In genomic region chr2:196160101-196160500, GRCh38 we compare ENCODE assay signal across 9 cellular contexts. TPM values are rescaled to one million over a fixed set of nuclear protein-coding genes. Genes with fewer than 3 reads are reported as not detected.
A peak's percentile ranks its signal among the peaks of the same experiment; 100 is the strongest.
DNase-seq lines count a peak whose midpoint lies in the region; ATAC-seq and TF ChIP-seq lines count a peak whose summit lies in the region.
"Had no signal": no experiment of that assay in that cellular context is flagged by ENCODE, and none has a peak within 500 bp of the region (broad histone marks: within the 10 kb centered on the region; RNA-seq: fewer than 3 reads in every experiment).

No MANE protein-coding gene starts in this region.

- H3K27ac ChIP-seq in epithelial cell of prostate (peak overlapping the region; percentile 70), osteoblast (ENCODE audit: low read depth, low read length) (peak overlapping the region; percentile 75), ascending aorta (no peak overlapping the region)
- H3K27ac ChIP-seq: tibial artery had no signal

- no peaks in the 10 kb centered on the region for H3K27me3 ChIP-seq in osteoblast (ENCODE audit: insufficient read depth, low read length)
- no peaks in the 10 kb centered on the region for H3K27me3 ChIP-seq in ascending aorta
- H3K27me3 ChIP-seq: tibial artery had no signal

- H3K4me2 ChIP-seq in osteoblast (ENCODE audit: insufficient read depth, low read length), result peak overlapping the region; percentile 32

- no peak for TF ChIP-seq CTCF in osteoblast (IDR thresholded peaks at IDR 0.05; ENCODE audit: extremely low read depth, low read depth, low read length)
- no peak for TF ChIP-seq CTCF in ascending aorta (IDR thresholded peaks at IDR 0.05)

- no peak overlapping the region for H3K4me3 ChIP-seq in osteoblast (ENCODE audit: insufficient read depth, low read length)
- no peak overlapping the region for H3K4me3 ChIP-seq in ascending aorta
- H3K4me3 ChIP-seq: tibial artery had no signal

- H3K9me3 ChIP-seq in osteoblast (ENCODE audit: low read depth, low read length), result no peaks in the 10 kb centered on the region
- no peaks in the 10 kb centered on the region for H3K9me3 ChIP-seq in ascending aorta
- H3K9me3 ChIP-seq: tibial artery had no signal

- H2AFZ ChIP-seq in osteoblast (ENCODE audit: low read length), result no peak overlapping the region

- H3K4me1 ChIP-seq in osteoblast (ENCODE audit: insufficient read depth, low read length) (peaks cover 43% of the 10 kb centered on the region), ascending aorta (peaks cover 0 to 5% of the 10 kb centered on the region in 2 donors)

- ATAC-seq in GM21390 (IDR thresholded peaks at IDR 0.05; ENCODE audit: unreplicated experiment) (peak; percentile 75), HG03565 (IDR thresholded peaks at IDR 0.05; ENCODE audit: unreplicated experiment) (peak; percentile 70)

- H3K36me3 ChIP-seq in osteoblast (ENCODE audit: insufficient read depth, low read length), result peaks cover 57% of the 10 kb centered on the region
- peaks cover 6 to 13% of the 10 kb centered on the region in 2 donors for H3K36me3 ChIP-seq in ascending aorta

- peak; percentile 84 for DNase-seq in GM03348 (ENCODE audit: low spot score)
- DNase-seq in T follicular helper cell (ENCODE audit: low read depth), result peak; percentile 69
- DNase-seq in epithelial cell of prostate (ENCODE audit: low read depth, low spot score), result peak; percentile 68
- peak; percentile 72 for DNase-seq in osteoblast (ENCODE audit: insufficient read length, low spot score, missing footprints)
- no peak for DNase-seq in ascending aorta (ENCODE audit: low spot score in 2 of 2)
- no peak for DNase-seq in superior temporal gyrus (ENCODE audit: extremely low spot score)

- H3K79me2 ChIP-seq in osteoblast (ENCODE audit: insufficient read depth, low read length), result peaks cover 95% of the 10 kb centered on the region

- intact Hi-C loops in ascending aorta (cut with DNase I), result no loop called here

- no peaks in the 10 kb centered on the region for H4K20me1 ChIP-seq in osteoblast (ENCODE audit: insufficient read depth, low read length)

RNA-seq across cellular contexts. Expression of gene STK17B, which starts 11.3 kb away (rescaled TPM):
- 139 and 140 TPM in 2 replicates for total RNA-seq in osteoblast
- 8.4 TPM for total RNA-seq in ascending aorta

Comparison
In these comparisons a context has a peak if more than half of its experiments do, and no peak if none do; other contexts are left out.
1. DNase-seq: peak in GM03348 (single experiment), T follicular helper cell (single experiment), epithelial cell of prostate (single experiment) and osteoblast (single experiment); none in ascending aorta (0 of 2) and superior temporal gyrus (single experiment).
2. H3K27ac ChIP-seq: peak in epithelial cell of prostate (single experiment) and osteoblast (single experiment); none in ascending aorta (0 of 2).
3. RNA of gene STK17B, which starts 11.3 kb away (total RNA-seq): 139 to 140 TPM in osteoblast; 8.4 TPM in ascending aorta (single experiment); every median in the first group is over 10 times any median in the second.